In the genomic region with DNA sequence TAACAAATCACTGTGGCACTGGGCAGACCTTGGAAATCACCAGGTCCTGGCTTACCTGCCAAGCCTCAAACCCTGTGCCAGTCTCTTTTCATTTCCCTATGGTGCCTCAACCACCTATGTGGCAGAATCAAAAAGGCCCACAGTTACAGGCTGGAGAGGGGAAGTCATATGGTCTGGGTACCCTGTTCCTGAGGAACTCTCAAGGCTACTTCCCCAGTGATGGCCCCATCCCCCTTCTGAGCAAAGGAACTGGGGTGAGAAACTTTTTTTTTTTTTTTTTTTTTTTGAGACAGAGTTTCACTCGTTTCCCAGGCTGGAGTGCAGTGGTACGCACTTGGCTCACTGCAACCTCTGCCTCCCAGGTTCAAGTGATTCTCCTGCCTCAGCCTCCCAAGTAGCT, we compare ENCODE assay signal across 1 cellular context.
TF ChIP-seq lines count a peak whose summit lies in the region.

No MANE protein-coding gene starts in this region.

TF ChIP-seq in GM23338, 12 proteins besides CTCF, POLR2A, EP300 and RAD21 (continued from another document):
- TF ChIP-seq, protein P1, sequence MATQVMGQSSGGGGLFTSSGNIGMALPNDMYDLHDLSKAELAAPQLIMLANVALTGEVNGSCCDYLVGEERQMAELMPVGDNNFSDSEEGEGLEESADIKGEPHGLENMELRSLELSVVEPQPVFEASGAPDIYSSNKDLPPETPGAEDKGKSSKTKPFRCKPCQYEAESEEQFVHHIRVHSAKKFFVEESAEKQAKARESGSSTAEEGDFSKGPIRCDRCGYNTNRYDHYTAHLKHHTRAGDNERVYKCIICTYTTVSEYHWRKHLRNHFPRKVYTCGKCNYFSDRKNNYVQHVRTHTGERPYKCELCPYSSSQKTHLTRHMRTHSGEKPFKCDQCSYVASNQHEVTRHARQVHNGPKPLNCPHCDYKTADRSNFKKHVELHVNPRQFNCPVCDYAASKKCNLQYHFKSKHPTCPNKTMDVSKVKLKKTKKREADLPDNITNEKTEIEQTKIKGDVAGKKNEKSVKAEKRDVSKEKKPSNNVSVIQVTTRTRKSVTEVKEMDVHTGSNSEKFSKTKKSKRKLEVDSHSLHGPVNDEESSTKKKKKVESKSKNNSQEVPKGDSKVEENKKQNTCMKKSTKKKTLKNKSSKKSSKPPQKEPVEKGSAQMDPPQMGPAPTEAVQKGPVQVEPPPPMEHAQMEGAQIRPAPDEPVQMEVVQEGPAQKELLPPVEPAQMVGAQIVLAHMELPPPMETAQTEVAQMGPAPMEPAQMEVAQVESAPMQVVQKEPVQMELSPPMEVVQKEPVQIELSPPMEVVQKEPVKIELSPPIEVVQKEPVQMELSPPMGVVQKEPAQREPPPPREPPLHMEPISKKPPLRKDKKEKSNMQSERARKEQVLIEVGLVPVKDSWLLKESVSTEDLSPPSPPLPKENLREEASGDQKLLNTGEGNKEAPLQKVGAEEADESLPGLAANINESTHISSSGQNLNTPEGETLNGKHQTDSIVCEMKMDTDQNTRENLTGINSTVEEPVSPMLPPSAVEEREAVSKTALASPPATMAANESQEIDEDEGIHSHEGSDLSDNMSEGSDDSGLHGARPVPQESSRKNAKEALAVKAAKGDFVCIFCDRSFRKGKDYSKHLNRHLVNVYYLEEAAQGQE (IDR thresholded peaks at IDR 0.05; ENCODE audit: unreplicated experiment): no peak
- TF ChIP-seq ZNF331 (CRISPR knock-in tag; IDR thresholded peaks at IDR 0.05; ENCODE audit: low read depth) (no peak), STAT1 (IDR thresholded peaks at IDR 0.05; ENCODE audit: unreplicated experiment) (no peak), JUNB (IDR thresholded peaks at IDR 0.05; ENCODE audit: unreplicated experiment) (no peak)
